14 cellular contexts compared by ENCODE assay signal in the genomic region with DNA sequence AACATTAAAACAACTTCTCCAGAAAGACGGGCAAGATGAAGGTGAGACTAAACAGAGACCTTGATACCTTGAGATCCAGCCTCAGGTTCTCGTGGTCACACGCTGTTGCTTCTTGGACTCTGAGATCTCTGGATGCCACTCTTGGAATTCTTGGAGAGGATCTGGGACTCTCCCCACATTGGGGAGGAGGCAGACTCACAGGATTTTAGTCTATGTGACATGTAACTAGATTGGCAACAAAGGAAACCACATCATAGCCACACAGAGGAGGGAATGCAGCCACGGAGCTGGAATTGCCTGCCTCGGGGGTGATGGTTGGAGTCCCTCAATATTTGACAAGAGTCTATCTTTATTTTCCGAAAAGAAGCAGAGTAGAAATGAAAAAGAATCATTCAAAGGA.
DNase-seq lines count a peak whose midpoint lies in the region; ATAC-seq and TF ChIP-seq lines count a peak whose summit lies in the region.
"Had no signal": no experiment of that assay in that cellular context is flagged by ENCODE, and none has a peak within 500 bp of the region (broad histone marks: within the 10 kb centered on the region; RNA-seq: fewer than 3 reads in every experiment).

No MANE protein-coding gene starts in this region.

- ATAC-seq in right cardiac atrium, result no peak
- no peak for ATAC-seq in natural killer cell
- ATAC-seq: naive thymus-derived CD8-positive, alpha-beta T cell; stimulated activated naive CD8-positive, alpha-beta T cell treated with anti-CD3 and anti-CD28 coated beads, Interleukin-15, Interleukin-2, amounts not matched to agents 100 U/mL and 50 U/mL, for 24 hours had no signal

- H3K27me3 ChIP-seq in SJCRH30 (no peaks in the 10 kb centered on the region), right cardiac atrium (ENCODE audit: control insufficient read depth, insufficient read depth) (no peaks in the 10 kb centered on the region)

- H3K27ac Mint-ChIP-seq in natural killer cell, result no peak overlapping the region
- no peak overlapping the region for H3K27ac Mint-ChIP-seq in Calu3 (ENCODE audit: unreplicated experiment)
- H3K27ac Mint-ChIP-seq: naive thymus-derived CD8-positive, alpha-beta T cell had no signal

- H3K9me3 Mint-ChIP-seq in natural killer cell (no peaks in the 10 kb centered on the region), Calu3 (ENCODE audit: low read depth, unreplicated experiment) (peaks cover 3% of the 10 kb centered on the region)

- H3K4me3 ChIP-seq in AG10803 (ENCODE audit: low read length) (no peak overlapping the region), SJCRH30 (no peak overlapping the region), right cardiac atrium (ENCODE audit: low read length) (no peak overlapping the region)
- H3K4me3 ChIP-seq: lung, prostate gland had no signal

- CTCF ChIA-PET in Calu3 (lab: Charles Lee), result no interaction called here

- peak overlapping the region; percentile 97 for H3K27ac ChIP-seq in SJCRH30
- H3K27ac ChIP-seq in right cardiac atrium (ENCODE audit: low read length), result peak overlapping the region; percentile 92
- H3K27ac ChIP-seq: prostate gland had no signal

- H3K27me3 Mint-ChIP-seq in natural killer cell (ENCODE audit: low read depth in 2 of 2) (peaks cover 3 to 10% of the 10 kb centered on the region in 2 donors), Calu3 (ENCODE audit: unreplicated experiment) (no peaks in the 10 kb centered on the region)

- no peak for TF ChIP-seq CTCF in AG10803 (conservative IDR thresholded peaks at IDR 0.05; ENCODE audit: low read length)
- TF ChIP-seq CTCF in natural killer cell (IDR thresholded peaks at IDR 0.05), result no peak
- TF ChIP-seq CTCF in Calu3 (IDR thresholded peaks at IDR 0.05; ENCODE audit: unreplicated experiment), result no peak

- H3K36me3 Mint-ChIP-seq in natural killer cell (no peaks in the 10 kb centered on the region), Calu3 (ENCODE audit: insufficient read depth, unreplicated experiment) (no peaks in the 10 kb centered on the region)
- H3K36me3 Mint-ChIP-seq: naive thymus-derived CD8-positive, alpha-beta T cell had no signal

- H3K36me3 ChIP-seq in SJCRH30, result no peaks in the 10 kb centered on the region
- H3K36me3 ChIP-seq: prostate gland had no signal

- intact Hi-C loops in right cardiac atrium (cut with DNase I), result loop anchor here in 1 of 4 donors (5.0 kb wide), 1 partner anchor 77 kb away; the partner anchor contains the start of gene IGFBP5
- intact Hi-C loops in natural killer cell (cut with micrococcal nuclease), result no loop called here
- intact Hi-C loops in Calu3 (cut with micrococcal nuclease; ENCODE audit: unreplicated experiment), result no loop called here

- H3K4me3 Mint-ChIP-seq in natural killer cell, result no peak overlapping the region
- H3K4me3 Mint-ChIP-seq in Calu3 (ENCODE audit: low read depth, unreplicated experiment), result no peak overlapping the region
- H3K4me3 Mint-ChIP-seq: naive thymus-derived CD8-positive, alpha-beta T cell had no signal

- BruUV-seq in Calu3 (replicated peaks; lab: Mats Ljungman, UMichigan), result no TSS peak

- H3K4me1 Mint-ChIP-seq in natural killer cell (no peaks in the 10 kb centered on the region), Calu3 (ENCODE audit: low read depth, unreplicated experiment) (no peaks in the 10 kb centered on the region)
- H3K4me1 Mint-ChIP-seq: naive thymus-derived CD8-positive, alpha-beta T cell had no signal

- WGBS in right cardiac atrium, result 58% methylated on average over 6 of the region's 6 CpGs

- DNase-seq in AG10803 (ENCODE audit: low read depth) (peak; percentile 21), SJCRH30 (no peak), right cardiac atrium (no peak), renal cortical epithelial cell (ENCODE audit: low read depth) (peak; percentile 23), natural killer cell (no peak), Calu3 (no peak), MV-4-11 (lab: John Stamatoyannopoulos, UW) (no peak)
- no peak for DNase-seq in stimulated activated CD4-positive, alpha-beta T cell treated with anti-CD3 and anti-CD28 coated beads, Interleukin-4, amount 100 ng/mL, for 24 hours
- DNase-seq: Caco-2; naive thymus-derived CD8-positive, alpha-beta T cell; NK-92 treated with Interleukin-12 subunit alpha and Interleukin-12 subunit beta, amount 100 ng/mL, for 24 hours; stimulated activated naive CD8-positive, alpha-beta T cell treated with anti-CD3 and anti-CD28 coated beads, Interleukin-15, Interleukin-2, amounts not matched to agents 100 U/mL and 50 U/mL, for 24 hours had no signal

- H3K9me3 ChIP-seq in SJCRH30 (replicated peaks) (no peaks in the 10 kb centered on the region), right cardiac atrium (ENCODE audit: control insufficient read depth, low read length) (no peaks in the 10 kb centered on the region)
- H3K9me3 ChIP-seq: Caco-2, prostate gland had no signal

- peaks cover 25% of the 10 kb centered on the region for H3K4me1 ChIP-seq in SJCRH30
- H3K4me1 ChIP-seq in right cardiac atrium (ENCODE audit: control insufficient read depth, insufficient read depth, low read length), result peaks cover 8% of the 10 kb centered on the region
- H3K4me1 ChIP-seq: Caco-2, prostate gland had no signal

Comparison
In these comparisons a context has a peak if more than half of its experiments do, and no peak if none do; other contexts are left out.
1. DNase-seq: peak in AG10803 (single experiment) and renal cortical epithelial cell (single experiment); none in SJCRH30 (0 of 2), right cardiac atrium (0 of 3), natural killer cell (single experiment), Calu3 (single experiment), stimulated activated CD4-positive, alpha-beta T cell treated with anti-CD3 and anti-CD28 coated beads, Interleukin-4, amount 100 ng/mL, for 24 hours (single experiment) and MV-4-11 (single experiment).